In the genomic region with DNA sequence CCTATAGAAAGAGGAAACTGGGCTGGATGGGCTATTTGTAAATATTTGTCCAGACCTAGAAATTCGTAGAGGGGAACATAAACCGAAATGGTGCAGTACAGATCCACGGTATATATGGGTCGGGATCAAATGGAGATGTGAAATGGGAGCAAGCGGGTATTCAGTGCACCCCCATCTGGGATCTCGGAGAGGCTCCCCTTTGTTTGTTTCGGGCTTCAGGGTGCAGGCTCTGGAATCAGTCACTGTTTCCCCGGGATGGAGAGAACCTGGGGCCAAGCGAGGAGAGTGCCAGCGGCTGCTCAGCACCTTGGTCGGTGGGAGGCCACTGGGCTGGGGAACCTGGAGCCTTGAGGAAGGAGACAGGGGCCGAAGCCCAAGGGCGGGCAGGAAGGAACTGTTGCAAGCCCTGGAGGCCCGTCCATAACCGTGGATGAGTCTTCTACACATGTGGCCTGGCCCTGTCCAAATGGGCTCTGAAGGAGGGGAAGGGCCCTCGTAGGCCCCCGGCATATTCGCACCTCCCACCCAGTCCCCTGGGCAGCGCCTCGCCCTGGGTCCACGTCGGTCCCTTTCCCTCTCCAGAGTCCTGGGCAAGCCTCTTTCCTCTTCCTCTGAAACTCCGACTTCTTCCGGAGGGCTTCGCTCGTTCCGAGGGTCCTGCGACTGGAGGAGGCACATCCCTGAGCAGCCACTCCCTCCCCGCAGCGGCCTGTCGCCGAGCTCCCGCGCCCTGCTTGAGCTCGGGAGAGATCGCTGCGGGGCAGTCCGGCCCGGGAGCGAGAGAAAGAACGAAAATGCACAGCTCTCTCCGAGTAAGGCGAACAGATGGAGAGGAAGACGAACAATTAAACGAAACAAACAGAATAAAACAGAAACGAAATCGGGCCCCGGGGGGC, we compare ENCODE assay signal across 8 cellular contexts. TPM values are rescaled to one million over a fixed set of nuclear protein-coding genes. Genes with fewer than 3 reads are reported as not detected.
DNase-seq lines count a peak whose midpoint lies in the region; ATAC-seq, FAIRE-seq and TF ChIP-seq lines count a peak whose summit lies in the region.

No MANE protein-coding gene starts in this region.

- CTCF ChIA-PET in activated CD4-positive, alpha-beta T cell treated with anti-CD3 and anti-CD28 coated beads, Interleukin-2, amount 10 ng/mL, durations not matched to agents 7 days and 5 days (lab: Charles Lee): interaction anchor here (1.2 kb wide), 1 partner anchor 8 kb away, joined by 4 read pairs; no protein-coding TSS in a partner anchor
- CTCF ChIA-PET in activated CD8-positive, alpha-beta T cell treated with anti-CD3 and anti-CD28 coated beads, Interleukin-2, amount 10 ng/mL, durations not matched to agents 7 days and 5 days (lab: Charles Lee): interaction anchor here (1.0 to 2.8 kb wide), 2 partner anchors 14 to 104 kb away, joined by 5 to 9 read pairs; no protein-coding TSS in a partner anchor

- H3K4me3 Mint-ChIP-seq in activated CD4-positive, alpha-beta T cell treated with anti-CD3 and anti-CD28 coated beads, Interleukin-2, amount 10 ng/mL, durations not matched to agents 7 days and 5 days: peak overlapping the region; percentile 71
- H3K4me3 Mint-ChIP-seq in activated CD8-positive, alpha-beta T cell treated with anti-CD3 and anti-CD28 coated beads, Interleukin-2, amount 10 ng/mL, durations not matched to agents 7 days and 5 days: peak overlapping the region; percentile 68

- H2AFZ ChIP-seq in keratinocyte (ENCODE audit: control insufficient read depth, low read length): no peak overlapping the region

- no peak for DNase-seq in activated CD4-positive, alpha-beta T cell treated with anti-CD3 and anti-CD28 coated beads, Interleukin-2, amount 10 ng/mL, durations not matched to agents 7 days and 5 days
- no peak for DNase-seq in activated CD4-positive, alpha-beta T cell treated with anti-CD3 and anti-CD28 coated beads, Interleukin-2, amount 50 U/mL, for 4 hours
- no peak for DNase-seq in activated CD8-positive, alpha-beta T cell treated with anti-CD3 and anti-CD28 coated beads, Interleukin-2, amount 10 ng/mL, durations not matched to agents 7 days and 5 days
- DNase-seq in keratinocyte (ENCODE audit: low read depth, low spot score) (no peak), thoracic aorta (ENCODE audit: low spot score) (no peak), NCI-H1092 (lab: John Stamatoyannopoulos, UW) (no peak), HT-29 (ENCODE audit: low spot score) (no peak), kidney glomerular epithelial cell (lab: John Stamatoyannopoulos, UW) (no peak)

- TF ChIP-seq CTCF in keratinocyte (optimal IDR thresholded peaks at IDR 0.05 in 1 of 3, IDR thresholded peaks at IDR 0.05 in 1 of 3, conservative IDR thresholded peaks at IDR 0.05 in 1 of 3; ENCODE audit: extremely low read depth in 1 of 3, insufficient read depth in 2 of 3, low read length in 3 of 3) (no peak), thoracic aorta (IDR thresholded peaks at IDR 0.05) (no peak)

- H3K27me3 ChIP-seq in keratinocyte (ENCODE audit: control insufficient read depth, extremely low read depth, insufficient read depth, low read length) (peaks cover 98% of the 10 kb centered on the region), thoracic aorta (replicated peaks; ENCODE audit: insufficient read depth) (peaks cover 78% of the 10 kb centered on the region)

- no peaks in the 10 kb centered on the region for H3K36me3 ChIP-seq in keratinocyte (ENCODE audit: control insufficient read depth in 2 of 2, extremely low read depth in 1 of 2, insufficient read depth in 2 of 2, low read length in 2 of 2)
- no peaks in the 10 kb centered on the region for H3K36me3 ChIP-seq in thoracic aorta

- H3K4me1 ChIP-seq in keratinocyte (ENCODE audit: control insufficient read depth, extremely low read depth, insufficient read depth, low read length) (peaks cover 16% of the 10 kb centered on the region), thoracic aorta (ENCODE audit: control insufficient read depth in 1 of 2, low read depth in 2 of 2) (peaks cover 17 to 61% of the 10 kb centered on the region in 2 donors)

- H3K9ac ChIP-seq in keratinocyte (ENCODE audit: control insufficient read depth, extremely low read depth, insufficient read depth, low read length): no peak overlapping the region

- peak overlapping the region; percentile 75 for H3K4me2 ChIP-seq in keratinocyte (ENCODE audit: control insufficient read depth, extremely low read depth, insufficient read depth, low read depth, low read length)

- H4K20me1 ChIP-seq in keratinocyte (ENCODE audit: control insufficient read depth, extremely low read depth, insufficient read depth, low read length): peaks cover 5% of the 10 kb centered on the region

- dilution Hi-C loops in keratinocyte (cut with MboI; ENCODE audit: extremely low pct_ligation_motif_present, low sequenced_read_pairs): no loop called here

- peaks cover 4% of the 10 kb centered on the region for H3K9me3 ChIP-seq in keratinocyte (ENCODE audit: control insufficient read depth, low read depth, low read length)
- H3K9me3 ChIP-seq in thoracic aorta: no peaks in the 10 kb centered on the region

- H3K27ac Mint-ChIP-seq in activated CD4-positive, alpha-beta T cell treated with anti-CD3 and anti-CD28 coated beads, Interleukin-2, amount 10 ng/mL, durations not matched to agents 7 days and 5 days: peak overlapping the region; percentile 65
- no peak overlapping the region for H3K27ac Mint-ChIP-seq in activated CD8-positive, alpha-beta T cell treated with anti-CD3 and anti-CD28 coated beads, Interleukin-2, amount 10 ng/mL, durations not matched to agents 7 days and 5 days

- H3K27me3 Mint-ChIP-seq in activated CD4-positive, alpha-beta T cell treated with anti-CD3 and anti-CD28 coated beads, Interleukin-2, amount 10 ng/mL, durations not matched to agents 7 days and 5 days: peaks cover 76% of the 10 kb centered on the region
- peaks cover 76% of the 10 kb centered on the region for H3K27me3 Mint-ChIP-seq in activated CD8-positive, alpha-beta T cell treated with anti-CD3 and anti-CD28 coated beads, Interleukin-2, amount 10 ng/mL, durations not matched to agents 7 days and 5 days (ENCODE audit: low read depth)

- H3K4me3 ChIP-seq in keratinocyte (ENCODE audit: control insufficient read depth in 2 of 3, extremely low read depth in 1 of 3, insufficient read depth in 2 of 3, low read depth in 1 of 3, low read length in 3 of 3) (peak overlapping the region in 2 of 3 experiments; percentile 53 to 59), thoracic aorta (peak overlapping the region; percentile 64)

- no peak for FAIRE-seq in keratinocyte (lab: Jason Lieb, UNC)

- peaks cover 59% of the 10 kb centered on the region for H3K4me1 Mint-ChIP-seq in activated CD4-positive, alpha-beta T cell treated with anti-CD3 and anti-CD28 coated beads, Interleukin-2, amount 10 ng/mL, durations not matched to agents 7 days and 5 days
- peaks cover 66% of the 10 kb centered on the region for H3K4me1 Mint-ChIP-seq in activated CD8-positive, alpha-beta T cell treated with anti-CD3 and anti-CD28 coated beads, Interleukin-2, amount 10 ng/mL, durations not matched to agents 7 days and 5 days (ENCODE audit: low read depth)

- no peaks in the 10 kb centered on the region for H3K9me3 Mint-ChIP-seq in activated CD4-positive, alpha-beta T cell treated with anti-CD3 and anti-CD28 coated beads, Interleukin-2, amount 10 ng/mL, durations not matched to agents 7 days and 5 days
- H3K9me3 Mint-ChIP-seq in activated CD8-positive, alpha-beta T cell treated with anti-CD3 and anti-CD28 coated beads, Interleukin-2, amount 10 ng/mL, durations not matched to agents 7 days and 5 days (ENCODE audit: insufficient read depth): no peaks in the 10 kb centered on the region

- H3K79me2 ChIP-seq in keratinocyte (ENCODE audit: control insufficient read depth, insufficient read depth, low read length): no peaks in the 10 kb centered on the region

- peaks cover 9% of the 10 kb centered on the region for H3K36me3 Mint-ChIP-seq in activated CD4-positive, alpha-beta T cell treated with anti-CD3 and anti-CD28 coated beads, Interleukin-2, amount 10 ng/mL, durations not matched to agents 7 days and 5 days (ENCODE audit: low read depth)
- H3K36me3 Mint-ChIP-seq in activated CD8-positive, alpha-beta T cell treated with anti-CD3 and anti-CD28 coated beads, Interleukin-2, amount 10 ng/mL, durations not matched to agents 7 days and 5 days (ENCODE audit: low read depth): peaks cover 7% of the 10 kb centered on the region

- POLR2A ChIA-PET in activated CD4-positive, alpha-beta T cell treated with anti-CD3 and anti-CD28 coated beads, Interleukin-2, amount 10 ng/mL, durations not matched to agents 7 days and 5 days (lab: Charles Lee): no interaction called here
- POLR2A ChIA-PET in activated CD8-positive, alpha-beta T cell treated with anti-CD3 and anti-CD28 coated beads, Interleukin-2, amount 10 ng/mL, durations not matched to agents 7 days and 5 days (lab: Charles Lee): no interaction called here

- H3K9me1 ChIP-seq in keratinocyte (ENCODE audit: control insufficient read depth, extremely low read depth, insufficient read depth, low read length): no peaks in the 10 kb centered on the region

- H3K27ac ChIP-seq in keratinocyte (ENCODE audit: control insufficient read depth, insufficient read depth, low read length) (no peak overlapping the region), thoracic aorta (no peak overlapping the region)

- ATAC-seq in activated CD8-positive, alpha-beta T cell treated with anti-CD3 and anti-CD28 coated beads, Interleukin-2, amount 10 ng/mL, durations not matched to agents 7 days and 5 days: no peak
- no peak for ATAC-seq in thoracic aorta (ENCODE audit: insufficient number of reproducible peaks, low FRiP score, low read depth)

RNA-seq across cellular contexts. Expression of gene ISL2, which starts 3.0 kb away (rescaled TPM):
- under 1 TPM; 0.54 to 0.82 TPM for total RNA-seq in activated CD4-positive, alpha-beta T cell treated with anti-CD3 and anti-CD28 coated beads, Interleukin-2, amount 10 ng/mL, durations not matched to agents 7 days and 5 days
- total RNA-seq in activated CD8-positive, alpha-beta T cell treated with anti-CD3 and anti-CD28 coated beads, Interleukin-2, amount 10 ng/mL, durations not matched to agents 7 days and 5 days: under 1 TPM; 0.32 to 0.37 TPM
- not detected in 3 replicates for polyA plus RNA-seq in keratinocyte
- polyA plus RNA-seq in keratinocyte (2011; ENCODE audit: low read depth): not detected
- not detected in 2 replicates for polyA plus RNA-seq in keratinocyte (2011; cell fraction: cytosol; rRNA removed)
- not detected in 2 replicates for polyA plus RNA-seq in keratinocyte (2011; cell fraction: nucleus; rRNA removed)
- not detected in 2 replicates for polyA plus RNA-seq in keratinocyte (2012; ENCODE audit: low replicate concordance)
- polyA minus RNA-seq in keratinocyte: not detected in 3 replicates
- not detected for polyA minus RNA-seq in keratinocyte (2011; cell fraction: cytosol; rRNA and poly(A)+ RNA removed)
- polyA minus RNA-seq in keratinocyte (2011; cell fraction: nucleus; rRNA and poly(A)+ RNA removed): not detected in 2 replicates
- not detected for total RNA-seq in thoracic aorta
- 1.2 and 3.4 TPM in 2 replicates for total RNA-seq in HT-29 (2014; rRNA removed; shearing (Covaris generic))

RNA-seq across cellular contexts. Expression of gene ETFA, which starts 28.3 kb away (rescaled TPM):
- total RNA-seq in activated CD4-positive, alpha-beta T cell treated with anti-CD3 and anti-CD28 coated beads, Interleukin-2, amount 10 ng/mL, durations not matched to agents 7 days and 5 days: 10 to 100 TPM; 81.6 to 82.9 TPM
- total RNA-seq in activated CD8-positive, alpha-beta T cell treated with anti-CD3 and anti-CD28 coated beads, Interleukin-2, amount 10 ng/mL, durations not matched to agents 7 days and 5 days: 100 to 1,000 TPM; 108 to 111 TPM
- 176 to 230 TPM (median 219 TPM) in 3 replicates for polyA plus RNA-seq in keratinocyte
- 111 TPM for polyA plus RNA-seq in keratinocyte (2011; ENCODE audit: low read depth)
- polyA plus RNA-seq in keratinocyte (2011; cell fraction: cytosol; rRNA removed): 148 and 221 TPM in 2 replicates
- polyA plus RNA-seq in keratinocyte (2011; cell fraction: nucleus; rRNA removed): 117 and 151 TPM in 2 replicates
- 137 and 198 TPM in 2 replicates for polyA plus RNA-seq in keratinocyte (2012; ENCODE audit: low replicate concordance)
- polyA minus RNA-seq in keratinocyte: 40.9 to 151 TPM (median 114 TPM) in 3 replicates
- polyA minus RNA-seq in keratinocyte (2011; cell fraction: cytosol; rRNA and poly(A)+ RNA removed): 85.4 TPM
- polyA minus RNA-seq in keratinocyte (2011; cell fraction: nucleus; rRNA and poly(A)+ RNA removed): 32.6 and 66.9 TPM in 2 replicates
- total RNA-seq in thoracic aorta: 10 to 100 TPM; 56.9 to 57.1 TPM
- 154 and 157 TPM in 2 replicates for total RNA-seq in HT-29 (2014; rRNA removed; shearing (Covaris generic))
